In the genomic region with DNA sequence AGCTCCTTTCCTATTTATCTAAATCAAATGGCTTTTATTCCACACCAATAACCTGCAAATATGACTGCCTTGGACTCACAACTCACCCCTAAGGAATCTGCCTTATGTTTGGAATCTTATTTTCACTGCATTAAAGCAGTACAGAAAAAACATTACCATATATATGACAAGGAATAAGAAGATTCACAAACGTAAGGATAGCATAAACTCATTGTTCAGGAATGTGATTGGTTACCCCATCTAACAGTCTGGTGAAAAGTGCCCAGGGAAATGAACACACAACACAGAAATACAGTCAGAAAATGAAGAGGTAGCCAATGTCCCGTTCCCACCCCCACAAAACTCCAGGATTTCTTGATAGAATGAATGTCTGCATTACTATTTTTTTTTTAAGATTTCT, we compare ENCODE assay signal across 9 cellular contexts. TPM values are rescaled to one million over a fixed set of nuclear protein-coding genes. Genes with fewer than 3 reads are reported as not detected.
DNase-seq lines count a peak whose midpoint lies in the region; ATAC-seq and TF ChIP-seq lines count a peak whose summit lies in the region.
"Had no signal": no experiment of that assay in that cellular context is flagged by ENCODE, and none has a peak within 500 bp of the region (broad histone marks: within the 10 kb centered on the region; RNA-seq: fewer than 3 reads in every experiment).

No MANE protein-coding gene starts in this region.

- DNase-seq in OCI-LY7 (ENCODE audit: low spot score) (no peak), NCI-H1105 treated with DMSO at 0.1 percent for 48 hours (lab: John Stamatoyannopoulos, UW) (no peak)
- no peak for DNase-seq in stimulated activated CD8-positive, alpha-beta memory T cell treated with anti-CD3 and anti-CD28 coated beads, Interleukin-4, amount 100 ng/mL, for 48 hours
- no peak for DNase-seq in activated CD8-positive, alpha-beta memory T cell treated with anti-CD3 and anti-CD28 coated beads, Interleukin-2, amount 50 U/mL, for 48 hours

- peaks cover 23% of the 10 kb centered on the region for H3K36me3 ChIP-seq in DOHH2 (ENCODE audit: control insufficient read depth, low read length)
- H3K36me3 ChIP-seq in OCI-LY7 (ENCODE audit: insufficient read depth, low read length), result peaks cover 37% of the 10 kb centered on the region
- H3K36me3 ChIP-seq in neutrophil, result no peaks in the 10 kb centered on the region

- H4K20me1 ChIP-seq in DOHH2 (ENCODE audit: control insufficient read depth, insufficient read depth, low read depth, low read length) (peaks cover 11% of the 10 kb centered on the region), OCI-LY7 (ENCODE audit: insufficient read depth, low read length) (0 out of 2 replicates have a peak, but pooled peaks cover 5% of the 10 kb centered on the region)

- peak overlapping the region; percentile 58 for H3K27ac Mint-ChIP-seq in dendritic cell treated with granulocyte-macrophage colony-stimulating factor and Interleukin-4, amounts not matched to agents 40 ng/mL and 50 ng/mL, for 4 days

- ATAC-seq in HG02588 (IDR thresholded peaks at IDR 0.05; ENCODE audit: unreplicated experiment), result no peak

- H3K9me3 ChIP-seq in DOHH2 (ENCODE audit: control insufficient read depth, insufficient read depth, low read length) (no peaks in the 10 kb centered on the region), OCI-LY7 (ENCODE audit: low read length) (no peaks in the 10 kb centered on the region), neutrophil (no peaks in the 10 kb centered on the region)

- no peaks in the 10 kb centered on the region for H3K9me3 Mint-ChIP-seq in dendritic cell treated with granulocyte-macrophage colony-stimulating factor and Interleukin-4, amounts not matched to agents 40 ng/mL and 50 ng/mL, for 4 days

- H3K27me3 ChIP-seq in DOHH2 (ENCODE audit: control insufficient read depth, low read length) (no peaks in the 10 kb centered on the region), neutrophil (no peaks in the 10 kb centered on the region)

- H3K79me2 ChIP-seq in DOHH2 (ENCODE audit: control insufficient read depth, low read length) (peaks cover 73% of the 10 kb centered on the region), OCI-LY7 (ENCODE audit: insufficient read depth, low read depth, low read length) (peaks cover 64% of the 10 kb centered on the region)

- H3K4me2 ChIP-seq in DOHH2 (ENCODE audit: low read length) (peak overlapping the region; percentile 65), OCI-LY7 (ENCODE audit: low read length) (peak overlapping the region; percentile 99)

- H3K27ac ChIP-seq in DOHH2 (ENCODE audit: low read depth, low read length), result no peak overlapping the region
- H3K27ac ChIP-seq in OCI-LY7 (ENCODE audit: low read depth, low read length, poor library complexity, severe bottlenecking), result no peak overlapping the region
- H3K27ac ChIP-seq in neutrophil, result peak overlapping the region; percentile 98
- H3K27ac ChIP-seq: HL-60 had no signal

- H3K4me3 Mint-ChIP-seq in dendritic cell treated with granulocyte-macrophage colony-stimulating factor and Interleukin-4, amounts not matched to agents 40 ng/mL and 50 ng/mL, for 4 days, result no peak overlapping the region

- peaks cover 32% of the 10 kb centered on the region for H3K4me1 ChIP-seq in DOHH2 (ENCODE audit: control insufficient read depth, low read length)
- H3K4me1 ChIP-seq in OCI-LY7 (ENCODE audit: insufficient read depth, low read length, poor library complexity, severe bottlenecking), result peaks cover 25% of the 10 kb centered on the region
- peaks cover 34 to 35% of the 10 kb centered on the region in 2 experiments for H3K4me1 ChIP-seq in neutrophil (ENCODE audit: control insufficient read depth in 1 of 2, insufficient read depth in 1 of 2, low read depth in 1 of 2, low read length in 1 of 2)

- peaks cover 63% of the 10 kb centered on the region for H3K4me1 Mint-ChIP-seq in dendritic cell treated with granulocyte-macrophage colony-stimulating factor and Interleukin-4, amounts not matched to agents 40 ng/mL and 50 ng/mL, for 4 days (ENCODE audit: low read depth)

- BruUV-seq in OCI-LY7 (replicated peaks; lab: Mats Ljungman, UMichigan), result no TSS peak

- no peaks in the 10 kb centered on the region for H3K27me3 Mint-ChIP-seq in dendritic cell treated with granulocyte-macrophage colony-stimulating factor and Interleukin-4, amounts not matched to agents 40 ng/mL and 50 ng/mL, for 4 days

- no peaks in the 10 kb centered on the region; the same call in 1 of the 2 replicates for H3F3A ChIP-seq in DOHH2 (ENCODE audit: control insufficient read depth, insufficient read depth)

- H3K9me2 ChIP-seq in DOHH2 (replicated peaks; ENCODE audit: control insufficient read depth, low read length), result no peaks in the 10 kb centered on the region
- H3K9me2 ChIP-seq in OCI-LY7 (ENCODE audit: insufficient read depth, low read length), result no peaks in the 10 kb centered on the region

- TF ChIP-seq CTCF in DOHH2 (IDR thresholded peaks at IDR 0.05; ENCODE audit: low read depth, low read length, poor library complexity, severe bottlenecking), result no peak
- TF ChIP-seq CTCF in OCI-LY7 (conservative IDR thresholded peaks at IDR 0.05; ENCODE audit: low read length), result no peak
- TF ChIP-seq CTCF in neutrophil (IDR thresholded peaks at IDR 0.05), result no peak

- CTCF ChIA-PET in OCI-LY7 (lab: Charles Lee; ENCODE audit: unreplicated experiment), result no interaction called here

- peaks cover 39% of the 10 kb centered on the region for H3K36me3 Mint-ChIP-seq in dendritic cell treated with granulocyte-macrophage colony-stimulating factor and Interleukin-4, amounts not matched to agents 40 ng/mL and 50 ng/mL, for 4 days (ENCODE audit: low read depth)

- intact Hi-C loops in OCI-LY7 (cut with micrococcal nuclease; ENCODE audit: unreplicated experiment), result loop anchor here (2.0 kb wide), 1 partner anchor 81 kb away; no protein-coding TSS in a partner anchor
- intact Hi-C loops in dendritic cell treated with granulocyte-macrophage colony-stimulating factor and Interleukin-4, amounts not matched to agents 40 ng/mL and 50 ng/mL, for 4 days (cut with micrococcal nuclease), result loop anchor here (10.0 kb wide), 2 partner anchors 89 to 249 kb away; partner anchors contain the start of gene DNAJC9

- H3K4me3 ChIP-seq in DOHH2 (ENCODE audit: low read length) (peak overlapping the region; percentile 80), OCI-LY7 (ENCODE audit: low read depth, low read length, poor library complexity, severe bottlenecking) (peak overlapping the region; percentile 92), neutrophil (ENCODE audit: low read depth in 1 of 2, low read length in 1 of 2) (no peak overlapping the region)

- POLR2A ChIA-PET in OCI-LY7 (lab: Charles Lee), result interaction anchor here (0.5 to 1.1 kb wide), 3 partner anchors 307 to 1019 kb away, joined by 3 read pairs; no protein-coding TSS in a partner anchor

- no peak overlapping the region for H2AFZ ChIP-seq in OCI-LY7 (ENCODE audit: low read length)

RNA-seq across cellular contexts. Expression of gene PPP3CB, which starts 2.0 kb away (rescaled TPM):
- total RNA-seq in OCI-LY7 (2014; rRNA removed; shearing (Covaris generic)), result 15.5 and 18.6 TPM in 2 replicates
- total RNA-seq in OCI-LY7 (2022), result 43.1 and 45.3 TPM in 2 replicates

Comparison
In these comparisons a context has a peak if more than half of its experiments do, and no peak if none do; other contexts are left out.
1. H3K4me3 ChIP-seq: peak in DOHH2 (single experiment) and OCI-LY7 (single experiment); none in neutrophil (0 of 2).